In genomic region chr16:8567355-8568230, GRCh38 we compare ENCODE assay signal across 1 cellular context.
A peak's percentile ranks its signal among the peaks of the same experiment; 100 is the strongest.
TF ChIP-seq lines count a peak whose summit lies in the region.

No MANE protein-coding gene starts in this region.

TF ChIP-seq in GM12878, 131 proteins besides CTCF, POLR2A, EP300 and RAD21 (continued from another document):
- TF ChIP-seq ZNF24 (IDR thresholded peaks at IDR 0.05) (peak; percentile 83), TBL1XR1 (IDR thresholded peaks at IDR 0.05; ENCODE audit: low read depth, low read length) (no peak), SP1 (IDR thresholded peaks at IDR 0.05; ENCODE audit: low read depth, low read length) (peak; percentile 50), RELB (IDR thresholded peaks at IDR 0.05; ENCODE audit: low read depth) (no peak), POU2F2 (IDR thresholded peaks at IDR 0.05; ENCODE audit: borderline replicate concordance, low read depth, low read length) (peak; percentile 98), STAT1 (conservative IDR thresholded peaks at IDR 0.05) (0 out of 2 replicates have a peak, but pooled peaks have one; percentile 38), CBX5 (IDR thresholded peaks at IDR 0.05; ENCODE audit: low read depth) (peak; percentile 82; the same call in 1 of the 2 replicates), ZNF207 (IDR thresholded peaks at IDR 0.05; ENCODE audit: borderline replicate concordance) (peak; percentile 45; the same call in 1 of the 2 replicates), FOXM1 (IDR thresholded peaks at IDR 0.05; ENCODE audit: low read depth, low read length) (peak; percentile 58; the same call in 1 of the 2 replicates), SIX5 (IDR thresholded peaks at IDR 0.05; ENCODE audit: low read depth, low read length, severe bottlenecking) (no peak), LARP7 (IDR thresholded peaks at IDR 0.05) (0 out of 2 replicates have a peak, but pooled peaks have one; percentile 24), MTA2 (IDR thresholded peaks at IDR 0.05; ENCODE audit: low read depth) (peak; percentile 13; the same call in 1 of the 2 replicates), RUNX3 (IDR thresholded peaks at IDR 0.05; ENCODE audit: low read length) (peak; percentile 43; the same call in 1 of the 2 replicates), SRF (IDR thresholded peaks at IDR 0.05; ENCODE audit: low read depth in 2 of 2, low read length in 2 of 2) (peak in 1 of 2 experiments; percentile 75; a peak in 2 of 4 replicates), RB1 (IDR thresholded peaks at IDR 0.05; ENCODE audit: borderline replicate concordance) (peak; percentile 28; the same call in 1 of the 2 replicates), HCFC1 (IDR thresholded peaks at IDR 0.05; ENCODE audit: low read length) (peak; percentile 34; the same call in 1 of the 2 replicates), CEBPZ (IDR thresholded peaks at IDR 0.05; ENCODE audit: low read depth, low read length) (no peak), IKZF1 (conservative IDR thresholded peaks at IDR 0.05) (peak; percentile 45; the same call in 1 of the 2 replicates), NR2C2 (IDR thresholded peaks at IDR 0.05; ENCODE audit: borderline replicate concordance, control insufficient read depth, insufficient read length, low read depth) (no peak), WRNIP1 (IDR thresholded peaks at IDR 0.05; ENCODE audit: borderline replicate concordance, low read depth, low read length) (0 out of 2 replicates have a peak, but pooled peaks have one; percentile 26), RELA (IDR thresholded peaks at IDR 0.05; ENCODE audit: borderline replicate concordance, partially characterized antibody) (peak; percentile 73), IKZF2 (IDR thresholded peaks at IDR 0.05) (peak in 1 of 2 experiments; percentile 37; a peak in 2 of 4 replicates), IRF4 (IDR thresholded peaks at IDR 0.05; ENCODE audit: low read depth, low read length) (0 out of 2 replicates have a peak, but pooled peaks have one; percentile 38), NBN (IDR thresholded peaks at IDR 0.05) (peak; percentile 57), SREBF1 (IDR thresholded peaks at IDR 0.05; ENCODE audit: low read length) (0 out of 2 replicates have a peak, but pooled peaks have one; percentile 9), BHLHE40 (IDR thresholded peaks at IDR 0.05; ENCODE audit: borderline replicate concordance in 1 of 2, low read depth in 2 of 2, low read length in 1 of 2) (peak in 1 of 2 experiments; percentile 20; a peak in 1 of 4 replicates), SKIL (IDR thresholded peaks at IDR 0.05; ENCODE audit: low read depth, poor library complexity, severe bottlenecking) (peak; percentile 32), SMC3 (IDR thresholded peaks at IDR 0.05; ENCODE audit: borderline replicate concordance, low read length) (peak; percentile 92), SMARCA5 (IDR thresholded peaks at IDR 0.05) (peak; percentile 65; the same call in 1 of the 2 replicates)
- TF ChIP-seq, protein P1, sequence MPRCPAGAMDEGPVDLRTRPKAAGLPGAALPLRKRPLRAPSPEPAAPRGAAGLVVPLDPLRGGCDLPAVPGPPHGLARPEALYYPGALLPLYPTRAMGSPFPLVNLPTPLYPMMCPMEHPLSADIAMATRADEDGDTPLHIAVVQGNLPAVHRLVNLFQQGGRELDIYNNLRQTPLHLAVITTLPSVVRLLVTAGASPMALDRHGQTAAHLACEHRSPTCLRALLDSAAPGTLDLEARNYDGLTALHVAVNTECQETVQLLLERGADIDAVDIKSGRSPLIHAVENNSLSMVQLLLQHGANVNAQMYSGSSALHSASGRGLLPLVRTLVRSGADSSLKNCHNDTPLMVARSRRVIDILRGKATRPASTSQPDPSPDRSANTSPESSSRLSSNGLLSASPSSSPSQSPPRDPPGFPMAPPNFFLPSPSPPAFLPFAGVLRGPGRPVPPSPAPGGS (IDR thresholded peaks at IDR 0.05; ENCODE audit: borderline replicate concordance, insufficient read depth, low read depth, low read length, poor library complexity, severe bottlenecking): no peak
- TF ChIP-seq, protein P2, sequence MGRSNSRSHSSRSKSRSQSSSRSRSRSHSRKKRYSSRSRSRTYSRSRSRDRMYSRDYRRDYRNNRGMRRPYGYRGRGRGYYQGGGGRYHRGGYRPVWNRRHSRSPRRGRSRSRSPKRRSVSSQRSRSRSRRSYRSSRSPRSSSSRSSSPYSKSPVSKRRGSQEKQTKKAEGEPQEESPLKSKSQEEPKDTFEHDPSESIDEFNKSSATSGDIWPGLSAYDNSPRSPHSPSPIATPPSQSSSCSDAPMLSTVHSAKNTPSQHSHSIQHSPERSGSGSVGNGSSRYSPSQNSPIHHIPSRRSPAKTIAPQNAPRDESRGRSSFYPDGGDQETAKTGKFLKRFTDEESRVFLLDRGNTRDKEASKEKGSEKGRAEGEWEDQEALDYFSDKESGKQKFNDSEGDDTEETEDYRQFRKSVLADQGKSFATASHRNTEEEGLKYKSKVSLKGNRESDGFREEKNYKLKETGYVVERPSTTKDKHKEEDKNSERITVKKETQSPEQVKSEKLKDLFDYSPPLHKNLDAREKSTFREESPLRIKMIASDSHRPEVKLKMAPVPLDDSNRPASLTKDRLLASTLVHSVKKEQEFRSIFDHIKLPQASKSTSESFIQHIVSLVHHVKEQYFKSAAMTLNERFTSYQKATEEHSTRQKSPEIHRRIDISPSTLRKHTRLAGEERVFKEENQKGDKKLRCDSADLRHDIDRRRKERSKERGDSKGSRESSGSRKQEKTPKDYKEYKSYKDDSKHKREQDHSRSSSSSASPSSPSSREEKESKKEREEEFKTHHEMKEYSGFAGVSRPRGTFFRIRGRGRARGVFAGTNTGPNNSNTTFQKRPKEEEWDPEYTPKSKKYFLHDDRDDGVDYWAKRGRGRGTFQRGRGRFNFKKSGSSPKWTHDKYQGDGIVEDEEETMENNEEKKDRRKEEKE (IDR thresholded peaks at IDR 0.05): no peak
